In the genomic region with DNA sequence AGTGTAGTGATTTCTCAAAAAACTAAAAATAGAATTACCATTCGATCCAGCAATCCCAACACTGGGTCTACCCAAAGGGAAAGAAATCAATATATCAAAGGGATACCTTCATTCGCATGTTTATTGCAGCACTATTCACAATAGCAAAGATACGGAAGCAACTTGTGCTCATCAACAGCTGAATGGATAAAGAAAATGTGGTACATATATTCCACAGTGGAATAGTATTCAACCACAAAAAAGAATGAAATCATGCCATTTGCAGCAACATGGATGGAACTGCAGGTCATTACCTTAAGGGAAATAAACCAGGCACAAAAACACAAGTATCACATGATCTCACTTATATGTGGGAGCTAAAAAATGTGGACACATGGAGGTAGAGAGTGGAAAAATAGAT, we compare ENCODE assay signal across 28 cellular contexts.
"Had no signal": no experiment of that assay in that cellular context is flagged by ENCODE, and none has a peak within 500 bp of the region (broad histone marks: within the 10 kb centered on the region; RNA-seq: fewer than 3 reads in every experiment).

No MANE protein-coding gene starts in this region.

- DNase-seq: colonic mucosa; cortex of kidney; effector CD8-positive, alpha-beta T cell; effector memory CD8-positive, alpha-beta T cell; endodermal cell; erythroblast; esophagus squamous epithelium; foreskin fibroblast; foreskin melanocyte; gastrocnemius medialis; glutamatergic neuron; head of caudate nucleus; heart right ventricle; hippocampal formation; left cardiac atrium; left lung; left ventricle myocardium superior; lower lobe of right lung; mesenchymal stem cell; mucosa of descending colon; naive B cell had no signal

- H3K36me3 ChIP-seq: colonic mucosa, esophagus squamous epithelium, gastrocnemius medialis, heart right ventricle, left lung, lower lobe of right lung had no signal

- H3K4me3 Mint-ChIP-seq: dendritic cell treated with granulocyte-macrophage colony-stimulating factor and Interleukin-4, amounts not matched to agents 40 ng/mL and 50 ng/mL, for 4 days; effector memory CD8-positive, alpha-beta T cell; endodermal cell; mesothelial cell of epicardium; naive B cell had no signal

- H3K4me1 ChIP-seq: colonic mucosa, gastrocnemius medialis had no signal

- ATAC-seq: effector memory CD8-positive, alpha-beta T cell; esophagus mucosa; gastrocnemius medialis; heart right ventricle; left cardiac atrium; left lung; left ventricle myocardium superior; lower lobe of right lung; mucosa of descending colon had no signal

- FAIRE-seq: endometrium, islet of Langerhans, keratinocyte had no signal

- H3K4me1 Mint-ChIP-seq: endodermal cell had no signal

- H3K36me3 Mint-ChIP-seq: mesothelial cell of epicardium, naive B cell had no signal

- H3K4me3 ChIP-seq: colonic mucosa, esophagus squamous epithelium, gastrocnemius medialis, heart right ventricle, left lung, lower lobe of right lung, mucosa of descending colon had no signal

- H3K27ac ChIP-seq: colonic mucosa, epithelial cell of prostate, esophagus squamous epithelium, gastrocnemius medialis, heart right ventricle, left lung, lower lobe of right lung had no signal

- H3K9me3 ChIP-seq: colonic mucosa, esophagus squamous epithelium, gastrocnemius medialis, heart right ventricle, left lung, lower lobe of right lung, mucosa of descending colon had no signal

- H3K27ac Mint-ChIP-seq: dendritic cell treated with granulocyte-macrophage colony-stimulating factor and Interleukin-4, amounts not matched to agents 40 ng/mL and 50 ng/mL, for 4 days; effector memory CD8-positive, alpha-beta T cell; endodermal cell; mesothelial cell of epicardium; naive B cell had no signal

- H3K9me3 Mint-ChIP-seq: dendritic cell treated with granulocyte-macrophage colony-stimulating factor and Interleukin-4, amounts not matched to agents 40 ng/mL and 50 ng/mL, for 4 days; effector memory CD8-positive, alpha-beta T cell had no signal
